In genomic region chr21:42408718-42409117, GRCh38 we compare ENCODE assay signal across 14 cellular contexts. TPM values are rescaled to one million over a fixed set of nuclear protein-coding genes. Genes with fewer than 3 reads are reported as not detected.
"Had no signal": no experiment of that assay in that cellular context is flagged by ENCODE, and none has a peak within 500 bp of the region (broad histone marks: within the 10 kb centered on the region; RNA-seq: fewer than 3 reads in every experiment).

No MANE protein-coding gene starts in this region.

RNA-seq across cellular contexts. Expression of gene UBASH3A, which starts 5.0 kb away (rescaled TPM):
- total RNA-seq: astrocyte, bronchial epithelial cell, cardiac septum, cerebellum, foreskin keratinocyte had no signal
- polyA plus RNA-seq: foreskin keratinocyte had no signal

RNA-seq across cellular contexts. Expression of gene TMPRSS3, which starts 12.9 kb away (rescaled TPM):
- total RNA-seq: astrocyte, cardiac septum, esophagus muscularis mucosa, foreskin keratinocyte, gastrocnemius medialis had no signal
- polyA plus RNA-seq: foreskin keratinocyte, heart left ventricle had no signal

RNA-seq across cellular contexts. Expression of gene TFF1, which starts 42.4 kb away (rescaled TPM):
- total RNA-seq: activated CD8-positive, alpha-beta memory T cell treated with anti-CD3 and anti-CD28 coated beads for 36 hours; activated CD8-positive, alpha-beta memory T cell treated with anti-CD3 and anti-CD28 coated beads, Interleukin-2, amount 10 ng/mL, durations not matched to agents 7 days and 5 days; activated CD8-positive, alpha-beta T cell treated with anti-CD3 and anti-CD28 coated beads, Interleukin-2, amount 10 ng/mL, durations not matched to agents 7 days and 5 days; activated naive CD4-positive, alpha-beta T cell treated with anti-CD3 and anti-CD28 coated beads for 36 hours; astrocyte; bronchial epithelial cell; cardiac septum; cerebellum; dorsolateral prefrontal cortex; esophagus muscularis mucosa; foreskin keratinocyte; gastrocnemius medialis; heart left ventricle had no signal
- polyA plus RNA-seq: foreskin keratinocyte, heart left ventricle had no signal

RNA-seq across cellular contexts. Expression of gene TFF2, which starts 57.9 kb away (rescaled TPM):
- total RNA-seq: activated CD8-positive, alpha-beta memory T cell treated with anti-CD3 and anti-CD28 coated beads for 36 hours; activated CD8-positive, alpha-beta memory T cell treated with anti-CD3 and anti-CD28 coated beads, Interleukin-2, amount 10 ng/mL, durations not matched to agents 7 days and 5 days; activated CD8-positive, alpha-beta T cell treated with anti-CD3 and anti-CD28 coated beads, Interleukin-2, amount 10 ng/mL, durations not matched to agents 7 days and 5 days; activated naive CD4-positive, alpha-beta T cell treated with anti-CD3 and anti-CD28 coated beads for 36 hours; activated T-cell treated with anti-CD3 and anti-CD28 coated beads, Interleukin-2, amount 50 U/mL, for 72 hours; astrocyte; bronchial epithelial cell; cardiac septum; cerebellum; dorsolateral prefrontal cortex; esophagus muscularis mucosa; foreskin keratinocyte; gastrocnemius medialis; heart left ventricle had no signal
- polyA plus RNA-seq: foreskin keratinocyte, heart left ventricle had no signal
